20 cellular contexts compared by ENCODE assay signal in genomic region chr2:203789613-203790012, GRCh38.
DNase-seq lines count a peak whose midpoint lies in the region; ATAC-seq and TF ChIP-seq lines count a peak whose summit lies in the region.
"Had no signal": no experiment of that assay in that cellular context is flagged by ENCODE, and none has a peak within 500 bp of the region (broad histone marks: within the 10 kb centered on the region; RNA-seq: fewer than 3 reads in every experiment).

No MANE protein-coding gene starts in this region.

- no peaks in the 10 kb centered on the region for H3K9me2 ChIP-seq in SK-N-SH

- no peaks in the 10 kb centered on the region for H3K9me3 ChIP-seq in SK-N-SH
- H3K9me3 ChIP-seq in adipocyte (ENCODE audit: control insufficient read depth, low read length): no peaks in the 10 kb centered on the region
- no peaks in the 10 kb centered on the region for H3K9me3 ChIP-seq in osteoblast (ENCODE audit: low read depth, low read length)

- DNase-seq in SK-N-SH (no peak), adipocyte (ENCODE audit: low read depth) (no peak), left lobe of liver (ENCODE audit: low spot score) (no peak), osteoblast (ENCODE audit: insufficient read length, low spot score, missing footprints) (peak; percentile 84), NCI-H2081 treated with DMSO at 0.1 percent for 48 hours (lab: John Stamatoyannopoulos, UW) (no peak), T1000 (lab: John Stamatoyannopoulos, UW) (no peak), islet precursor cell (no peak)
- DNase-seq: CD4-positive, CD25-positive, alpha-beta regulatory T cell; COR-L47; GDM1; GOT3; Kasumi-1; MM.1S; NCI-H1092 treated with DMSO at 0.1 percent for 48 hours; NCI-H2081; NCI-H446 treated with DMSO at 0.1 percent for 48 hours; NCI-H748 treated with DMSO at 0.1 percent for 48 hours; SHP77 had no signal

- H3K4me3 ChIP-seq in SK-N-SH (ENCODE audit: low read depth in 2 of 2, low read length in 1 of 2) (no peak overlapping the region), adipocyte (ENCODE audit: low read length) (no peak overlapping the region), osteoblast (ENCODE audit: insufficient read depth, low read length) (no peak overlapping the region)

- TF ChIP-seq CTCF in SK-N-SH (IDR thresholded peaks at IDR 0.05) (no peak), osteoblast (IDR thresholded peaks at IDR 0.05; ENCODE audit: extremely low read depth, low read depth, low read length) (no peak)

- peaks cover 0 to 24% of the 10 kb centered on the region in 2 experiments; a peak in 2 of 4 replicates for H3K4me1 ChIP-seq in SK-N-SH (ENCODE audit: control insufficient read depth in 1 of 2, insufficient read depth in 2 of 2, low read depth in 1 of 2, low read length in 1 of 2)
- peaks cover 38% of the 10 kb centered on the region for H3K4me1 ChIP-seq in adipocyte (ENCODE audit: control insufficient read depth, insufficient read depth, low read length)
- H3K4me1 ChIP-seq in osteoblast (ENCODE audit: insufficient read depth, low read length): peaks cover 38% of the 10 kb centered on the region

- no peak for TF ChIP-seq RAD21 in SK-N-SH (IDR thresholded peaks at IDR 0.05; ENCODE audit: low read length)

- POLR2A ChIA-PET in SK-N-SH (lab: Yijun Ruan, JAX): interaction anchor here (0.6 kb wide), 1 partner anchor 202 kb away, joined by 3 read pairs; no protein-coding TSS in a partner anchor

- H3K27me3 ChIP-seq in SK-N-SH (ENCODE audit: insufficient read depth) (no peaks in the 10 kb centered on the region), adipocyte (replicated peaks; ENCODE audit: control insufficient read depth, insufficient read depth, low read length) (no peaks in the 10 kb centered on the region), osteoblast (ENCODE audit: insufficient read depth, low read length) (no peaks in the 10 kb centered on the region)

- no peaks in the 10 kb centered on the region for H3K79me2 ChIP-seq in SK-N-SH (ENCODE audit: insufficient read depth)
- H3K79me2 ChIP-seq in osteoblast (ENCODE audit: insufficient read depth, low read length): no peaks in the 10 kb centered on the region

- CTCF ChIA-PET in SK-N-SH (lab: Yijun Ruan, JAX): no interaction called here

- H3K4me2 ChIP-seq in SK-N-SH (no peak overlapping the region), osteoblast (ENCODE audit: insufficient read depth, low read length) (no peak overlapping the region)

- H3K27ac ChIP-seq in SK-N-SH (ENCODE audit: low read depth in 2 of 2, low read length in 1 of 2): peak overlapping the region in 1 of 2 experiments; percentile 43; a peak in 2 of 4 replicates
- peak overlapping the region; percentile 86 for H3K27ac ChIP-seq in osteoblast (ENCODE audit: low read depth, low read length)
- H3K27ac ChIP-seq: 22Rv1 had no signal

- ATAC-seq in SK-N-SH treated with all-trans-retinoic acid at 6 μM for 48 hours (no peak; the same call in 2 of the 3 replicates), left lobe of liver (peak; percentile 64)

- H2AFZ ChIP-seq in SK-N-SH (ENCODE audit: low read depth) (peak overlapping the region; percentile 37; the same call in 1 of the 2 replicates), osteoblast (ENCODE audit: low read length) (peak overlapping the region; percentile 5)

- H3K36me3 ChIP-seq in SK-N-SH (replicated peaks in 1 of 2; ENCODE audit: control insufficient read depth in 1 of 2, insufficient read depth in 2 of 2, low read length in 1 of 2): no peaks in the 10 kb centered on the region
- no peaks in the 10 kb centered on the region for H3K36me3 ChIP-seq in adipocyte (ENCODE audit: control insufficient read depth, insufficient read depth, low read length, severe bottlenecking)
- no peaks in the 10 kb centered on the region for H3K36me3 ChIP-seq in osteoblast (ENCODE audit: insufficient read depth, low read length)

- H4K20me1 ChIP-seq in SK-N-SH (ENCODE audit: insufficient read depth): no peaks in the 10 kb centered on the region
- no peaks in the 10 kb centered on the region for H4K20me1 ChIP-seq in osteoblast (ENCODE audit: insufficient read depth, low read length)

- TF ChIP-seq EP300 in SK-N-SH (IDR thresholded peaks at IDR 0.05; ENCODE audit: borderline replicate concordance in 1 of 2, low read depth in 1 of 2, low read length in 1 of 2): no peak

- H3F3A ChIP-seq in SK-N-SH (replicated peaks; ENCODE audit: insufficient read depth): no peaks in the 10 kb centered on the region

- H3K9ac ChIP-seq in SK-N-SH (peak overlapping the region; percentile 34; the same call in 1 of the 2 replicates), adipocyte (ENCODE audit: low read length) (peak overlapping the region; percentile 51)

TF ChIP-seq in SK-N-SH, 30 proteins besides CTCF, POLR2A, EP300 and RAD21:
- no peak for TF ChIP-seq TEAD4 (IDR thresholded peaks at IDR 0.05; ENCODE audit: borderline replicate concordance, insufficient read depth)
- TF ChIP-seq USF1 (IDR thresholded peaks at IDR 0.05; ENCODE audit: borderline replicate concordance, low read depth): no peak
- no peak for TF ChIP-seq YY1 (IDR thresholded peaks at IDR 0.05; ENCODE audit: low read depth)
- no peak for TF ChIP-seq PBX3 (IDR thresholded peaks at IDR 0.05)
- TF ChIP-seq TCF12 (IDR thresholded peaks at IDR 0.05): no peak
- no peak for TF ChIP-seq FOSL2 (IDR thresholded peaks at IDR 0.05; ENCODE audit: borderline replicate concordance, low read depth)
- no peak for TF ChIP-seq JUND (IDR thresholded peaks at IDR 0.05)
- no peak for TF ChIP-seq POLR2AphosphoS5 (IDR thresholded peaks at IDR 0.05; ENCODE audit: low read depth, low read length)

TF ChIP-seq in SK-N-SH treated with all-trans-retinoic acid at 6 μM for 48 hours, 23 proteins besides CTCF, POLR2A, EP300 and RAD21 (continues in another document):
- no peak for TF ChIP-seq ARNTL (CRISPR knock-in tag; IDR thresholded peaks at IDR 0.05; ENCODE audit: borderline replicate concordance, low read depth)
- no peak for TF ChIP-seq BACH2 (CRISPR knock-in tag; IDR thresholded peaks at IDR 0.05; ENCODE audit: borderline replicate concordance)
- TF ChIP-seq POU6F1 (CRISPR knock-in tag; IDR thresholded peaks at IDR 0.05; ENCODE audit: borderline replicate concordance, low read depth): no peak
- no peak for TF ChIP-seq ZC3H10 (CRISPR knock-in tag; IDR thresholded peaks at IDR 0.05)
- TF ChIP-seq ZNF565 (CRISPR knock-in tag; conservative IDR thresholded peaks at IDR 0.05; ENCODE audit: low read depth): no peak
- no peak for TF ChIP-seq PATZ1 (CRISPR knock-in tag; IDR thresholded peaks at IDR 0.05; ENCODE audit: borderline replicate concordance)
- no peak for TF ChIP-seq TOX (CRISPR knock-in tag; IDR thresholded peaks at IDR 0.05; ENCODE audit: borderline replicate concordance)
- TF ChIP-seq GLIS3 (CRISPR knock-in tag; IDR thresholded peaks at IDR 0.05): no peak
- TF ChIP-seq CSRNP3 (CRISPR knock-in tag; IDR thresholded peaks at IDR 0.05): no peak
- no peak for TF ChIP-seq ZNF8 (CRISPR knock-in tag; IDR thresholded peaks at IDR 0.05)
- no peak for TF ChIP-seq CREB5 (CRISPR knock-in tag; IDR thresholded peaks at IDR 0.05; ENCODE audit: low read depth)
